ENCODE assay signal across 17 cellular contexts in the genomic region with DNA sequence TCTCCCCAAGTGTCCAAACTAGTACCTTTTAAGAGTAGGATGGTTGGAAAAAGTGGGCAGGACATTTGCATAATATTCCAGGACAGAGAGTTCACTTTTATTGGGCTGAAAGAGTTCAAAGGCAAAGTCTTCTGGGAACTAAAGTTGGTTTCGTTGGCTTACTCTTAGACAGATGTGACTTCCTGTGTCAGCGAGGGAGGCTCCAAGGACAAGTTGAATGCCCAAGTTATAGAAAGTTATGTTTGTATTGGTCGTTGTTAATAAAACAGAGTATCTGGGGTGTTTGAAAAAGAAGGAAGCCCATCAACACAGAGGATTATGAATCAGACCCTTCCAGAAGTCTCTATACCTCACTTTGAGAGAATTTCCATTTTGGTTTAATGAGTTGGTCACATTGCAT.
"Had no signal": no experiment of that assay in that cellular context is flagged by ENCODE, and none has a peak within 500 bp of the region (broad histone marks: within the 10 kb centered on the region; RNA-seq: fewer than 3 reads in every experiment).

No MANE protein-coding gene starts in this region.

- H3K36me3 ChIP-seq: esophagus squamous epithelium, left ventricle myocardium inferior, lower lobe of right lung, thoracic aorta, transverse colon had no signal

- DNase-seq: esophagus squamous epithelium; foreskin keratinocyte; immature natural killer cell; left cardiac atrium; left ventricle myocardium inferior; lower lobe of right lung; posterior cingulate gyrus; stimulated activated CD4-positive, alpha-beta T cell treated with anti-CD3 and anti-CD28 coated beads, Interleukin-2, amount 100 ng/mL, for 24 hours; stimulated activated CD4-positive, alpha-beta T cell treated with anti-CD3 and anti-CD28 coated beads, Interleukin-4, amount 100 ng/mL, for 4 hours; stimulated activated naive B cell treated with anti-CD40 and anti-IgM and Interleukin-4, amounts not matched to agents 10 μg/mL and 1 μg/mL and 100 μg/mL, for 72 hours; stimulated activated naive CD8-positive, alpha-beta T cell treated with anti-CD3 and anti-CD28 coated beads, Interleukin-15, amount 100 ng/mL, for 72 hours; substantia nigra; transverse colon had no signal

- H3K4me1 ChIP-seq: foreskin keratinocyte, transverse colon had no signal

- FAIRE-seq: colon, keratinocyte had no signal

- H3K9me3 ChIP-seq: esophagus squamous epithelium, left ventricle myocardium inferior, lower lobe of right lung, thoracic aorta, transverse colon had no signal

- H3K27me3 ChIP-seq: esophagus squamous epithelium, foreskin keratinocyte, transverse colon had no signal

- H3K4me3 ChIP-seq: esophagus squamous epithelium, left ventricle myocardium inferior, lower lobe of right lung, thoracic aorta, transverse colon had no signal

- ATAC-seq: foreskin keratinocyte; left cardiac atrium; lower lobe of right lung; sciatic nerve; stimulated activated naive B cell treated with anti-CD40 and anti-IgM and Interleukin-4, amounts not matched to agents 10 μg/mL and 1 μg/mL and 100 μg/mL, for 72 hours; stimulated activated naive CD8-positive, alpha-beta T cell treated with anti-CD3 and anti-CD28 coated beads, Interleukin-15, amount 100 ng/mL, for 72 hours had no signal

- H3K27ac ChIP-seq: esophagus squamous epithelium, foreskin keratinocyte, left ventricle myocardium inferior, lower lobe of right lung, thoracic aorta, transverse colon had no signal
